9 cellular contexts compared by ENCODE assay signal in the genomic region with DNA sequence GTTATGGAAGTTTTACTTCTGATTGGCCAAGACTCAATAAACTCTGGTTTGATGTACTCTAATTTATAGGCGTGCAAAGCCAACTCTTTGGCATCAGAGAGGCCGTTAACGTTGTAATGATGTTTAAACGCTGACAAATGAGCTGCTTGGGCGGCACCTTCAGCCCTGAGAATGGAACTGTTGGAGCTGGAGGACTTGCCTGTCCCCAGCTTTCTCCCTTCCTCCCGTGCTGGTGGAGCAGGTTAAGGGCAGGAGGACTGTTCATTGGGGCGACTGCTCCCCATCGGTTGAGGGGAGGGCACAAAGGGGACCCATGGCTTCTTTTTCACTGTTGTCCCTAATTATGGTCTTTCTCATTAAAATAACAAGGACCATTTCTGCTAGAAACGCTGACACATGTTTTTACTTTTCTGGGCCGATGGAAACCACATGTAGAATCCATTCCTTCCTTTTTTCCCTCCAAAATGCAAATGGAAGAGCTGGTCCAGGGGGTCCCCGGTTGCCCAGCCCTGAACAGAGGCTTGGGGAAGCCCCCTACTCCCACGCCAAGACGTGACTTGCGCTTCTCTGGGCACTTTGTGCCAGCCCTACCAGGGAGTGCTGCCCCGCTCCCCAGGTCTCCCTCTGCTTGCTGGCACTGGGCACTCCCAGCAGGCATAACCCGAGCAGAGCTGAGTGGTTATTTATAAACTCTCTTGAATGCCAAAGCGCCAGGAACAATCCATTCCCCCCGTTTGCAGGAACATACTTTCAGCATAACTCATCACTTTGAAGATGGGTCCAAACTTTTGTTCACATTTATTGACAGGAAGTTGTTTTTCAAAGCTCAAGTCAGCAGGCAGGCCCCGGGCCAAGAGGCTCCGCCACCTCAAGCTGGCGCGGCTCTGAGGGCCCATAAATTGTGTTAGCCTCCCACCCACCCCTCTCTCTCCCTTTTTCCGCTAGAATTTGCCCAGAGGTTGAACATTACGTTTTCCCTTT.
DNase-seq lines count a peak whose midpoint lies in the region; ATAC-seq and TF ChIP-seq lines count a peak whose summit lies in the region.
"Had no signal": no experiment of that assay in that cellular context is flagged by ENCODE, and none has a peak within 500 bp of the region (broad histone marks: within the 10 kb centered on the region; RNA-seq: fewer than 3 reads in every experiment).

No MANE protein-coding gene starts in this region.

- H3K9ac ChIP-seq in muscle layer of colon (ENCODE audit: low read length): no peak overlapping the region

- WGBS in esophagus muscularis mucosa: 32% methylated on average over 24 of the region's 24 CpGs

- H3K4me3 ChIP-seq in esophagus muscularis mucosa (peak overlapping the region in 1 of 4 donors; percentile 17), muscle layer of colon (ENCODE audit: low read depth in 1 of 2, low read length in 2 of 2) (no peak overlapping the region)

- in situ Hi-C loops in ACHN (cut with HindIII; ENCODE audit: low pct_ligation_motif_present, low pct_unique_long_range_greater_than_20kb, low sequenced_read_pairs): no loop called here

- H3K4me1 ChIP-seq in esophagus muscularis mucosa (peaks cover 27 to 70% (median 68%) of the 10 kb centered on the region in 4 donors), muscle layer of colon (ENCODE audit: insufficient read depth, low read length) (peaks cover 45% of the 10 kb centered on the region)

- peak overlapping the region; percentile 87 to 91 (median 89) for H3K27ac ChIP-seq in esophagus muscularis mucosa (replicated peaks in 1 of 4)
- H3K27ac ChIP-seq in muscle layer of colon (ENCODE audit: low read depth, low read length): peak overlapping the region; percentile 74

- H3K27me3 ChIP-seq in esophagus muscularis mucosa (no peaks in the 10 kb centered on the region), muscle layer of colon (ENCODE audit: control insufficient read depth in 1 of 2, insufficient read depth in 2 of 2, low read length in 2 of 2) (no peaks in the 10 kb centered on the region)

- peak; percentile 19 for TF ChIP-seq POLR2A in esophagus muscularis mucosa (IDR thresholded peaks at IDR 0.05; ENCODE audit: low read depth)

- no peaks in the 10 kb centered on the region for H3K9me3 ChIP-seq in esophagus muscularis mucosa
- H3K9me3 ChIP-seq in muscle layer of colon (ENCODE audit: low read length): no peaks in the 10 kb centered on the region

- H3K36me3 ChIP-seq in esophagus muscularis mucosa (no peaks in the 10 kb centered on the region), muscle layer of colon (ENCODE audit: insufficient read depth, low read length) (no peaks in the 10 kb centered on the region)

- no peak for ATAC-seq in HG03045 (IDR thresholded peaks at IDR 0.05; ENCODE audit: unreplicated experiment)
- ATAC-seq in GM21515 (IDR thresholded peaks at IDR 0.05; ENCODE audit: unreplicated experiment): no peak

- TF ChIP-seq EP300 in esophagus muscularis mucosa (IDR thresholded peaks at IDR 0.05): peak; percentile 94

- no peak for TF ChIP-seq CTCF in esophagus muscularis mucosa (IDR thresholded peaks at IDR 0.05)

- intact Hi-C loops in esophagus muscularis mucosa (cut with DNase I): loop anchor here (2.0 to 5.0 kb wide), 2 partner anchors 132 to 190 kb away; no protein-coding TSS in a partner anchor

- peak; percentile 97 for DNase-seq in ACHN
- peak; percentile 4 to 50 for DNase-seq in NCI-H446 (lab: John Stamatoyannopoulos, UW)
- peak; percentile 90 for DNase-seq in esophagus muscularis mucosa (ENCODE audit: extremely low spot score)
- no peak for DNase-seq in NCI-H345 (lab: John Stamatoyannopoulos, UW)
- no peak for DNase-seq in activated naive CD4-positive, alpha-beta T cell (lab: John Stamatoyannopoulos, UW)
- DNase-seq: COR-L47 had no signal

Comparison
In these comparisons a context has a peak if more than half of its experiments do, and no peak if none do; other contexts are left out.
1. DNase-seq: peak in ACHN (single experiment), NCI-H446 (2 of 2) and esophagus muscularis mucosa (single experiment); none in NCI-H345 (single experiment) and activated naive CD4-positive, alpha-beta T cell (0 of 4).